ENCODE assay signal across 23 cellular contexts in the genomic region with DNA sequence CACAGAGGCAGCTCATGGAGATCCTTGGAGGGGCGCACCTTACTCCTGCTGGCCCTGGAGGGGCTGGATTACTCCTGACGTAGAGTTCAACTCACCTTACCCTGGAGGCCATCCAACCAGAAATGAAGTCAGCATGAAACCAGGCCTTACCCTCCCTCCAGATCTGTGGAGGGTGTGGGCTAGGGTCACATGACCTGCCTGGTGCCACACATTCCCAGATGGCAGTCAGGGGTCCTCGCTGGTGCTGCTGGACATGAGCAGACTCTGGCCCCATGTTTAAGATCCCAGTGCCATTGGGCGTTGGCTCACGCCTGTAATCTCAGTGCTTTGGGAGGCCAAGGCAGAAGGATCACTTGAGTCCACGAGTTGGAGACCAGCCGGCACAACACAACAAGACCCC. TPM values are rescaled to one million over a fixed set of nuclear protein-coding genes. Genes with fewer than 3 reads are reported as not detected.
A peak's percentile ranks its signal among the peaks of the same experiment; 100 is the strongest.
DNase-seq lines count a peak whose midpoint lies in the region; ATAC-seq, FAIRE-seq and TF ChIP-seq lines count a peak whose summit lies in the region.
"Had no signal": no experiment of that assay in that cellular context is flagged by ENCODE, and none has a peak within 500 bp of the region (broad histone marks: within the 10 kb centered on the region; RNA-seq: fewer than 3 reads in every experiment).

No MANE protein-coding gene starts in this region.

- intact Hi-C loops in GM12878 (cut with micrococcal nuclease; ENCODE audit: unreplicated experiment), result no loop called here

- H3K27me3 Mint-ChIP-seq in mesothelial cell of epicardium (ENCODE audit: low read depth), result no peaks in the 10 kb centered on the region
- H3K27me3 Mint-ChIP-seq: CD8-positive, alpha-beta memory T cell had no signal

- BruUV-seq in GM12878 (replicated peaks; lab: Mats Ljungman, UMichigan), result no TSS peak

- H3K4me2 ChIP-seq in DND-41 (ENCODE audit: insufficient read depth, low read length) (peak overlapping the region; percentile 43; the same call in 1 of the 2 replicates), GM12878 (ENCODE audit: control insufficient read depth, insufficient read depth) (no peak overlapping the region)

- H3K9ac ChIP-seq in DND-41 (ENCODE audit: low read depth, low read length) (no peak overlapping the region), GM12878 (ENCODE audit: control insufficient read depth, insufficient read depth, low read length) (no peak overlapping the region)
- H3K9ac ChIP-seq: GM23248 had no signal

- H4K20me1 ChIP-seq in DND-41 (ENCODE audit: insufficient read depth, low read length) (peaks cover 73% of the 10 kb centered on the region), GM12878 (ENCODE audit: control insufficient read depth, insufficient read depth) (no peaks in the 10 kb centered on the region)

- RAD21 ChIA-PET in GM12878 (lab: Charles Lee; ENCODE audit: unreplicated experiment), result no interaction called here

- H3K36me3 Mint-ChIP-seq in mesothelial cell of epicardium, result no peaks in the 10 kb centered on the region
- peaks cover 24 to 25% of the 10 kb centered on the region in 2 donors for H3K36me3 Mint-ChIP-seq in activated naive CD4-positive, alpha-beta T cell treated with anti-CD3 and anti-CD28 coated beads, Interleukin-2, amount 50 U/mL, for 72 hours

- SMC1A ChIA-PET in GM12878 (lab: Charles Lee; ENCODE audit: uncharacterized antibody, unreplicated experiment), result no interaction called here

- POLR2A ChIA-PET in GM12878 (lab: Charles Lee), result no interaction called here
- POLR2A ChIA-PET in GM10248 (lab: Yijun Ruan, JAX), result no interaction called here

- no peak for FAIRE-seq in GM12878 (lab: Jason Lieb, UNC)
- FAIRE-seq: D721Med, HepG2 had no signal

- H3K27me3 ChIP-seq in DND-41 (ENCODE audit: insufficient read depth, low read length, poor library complexity) (no peaks in the 10 kb centered on the region), GM12878 (replicated peaks in 1 of 2; ENCODE audit: control insufficient read depth in 2 of 2, insufficient read depth in 2 of 2, low read length in 1 of 2) (no peaks in the 10 kb centered on the region)
- H3K27me3 ChIP-seq: MG63 had no signal

- H3K4me3 ChIP-seq in DND-41 (ENCODE audit: low read depth in 1 of 2, low read length in 2 of 2), result no peak overlapping the region
- H3K4me3 ChIP-seq in GM12878, result no peak overlapping the region
- H3K4me3 ChIP-seq: GM23248, MG63 had no signal

- peaks cover 36% of the 10 kb centered on the region for H3K4me1 ChIP-seq in DND-41 (ENCODE audit: insufficient read depth, low read length)
- peaks cover 5% of the 10 kb centered on the region for H3K4me1 ChIP-seq in GM12878 (ENCODE audit: control insufficient read depth, insufficient read depth, low read length)

- CTCF ChIA-PET in GM12878 (lab: Yijun Ruan, JAX) (no interaction called here), GM10248 (lab: Yijun Ruan, JAX) (no interaction called here)

- no peaks in the 10 kb centered on the region for H3K9me3 Mint-ChIP-seq in mesothelial cell of epicardium
- H3K9me3 Mint-ChIP-seq in activated naive CD4-positive, alpha-beta T cell treated with anti-CD3 and anti-CD28 coated beads, Interleukin-2, amount 50 U/mL, for 72 hours, result no peaks in the 10 kb centered on the region

- DNase-seq in DND-41 (no peak), GM12878 (ENCODE audit: low read depth, low spot score) (no peak), mesothelial cell of epicardium (ENCODE audit: low spot score in 2 of 2, unreplicated experiment in 2 of 2) (no peak), DMS53 (lab: John Stamatoyannopoulos, UW) (no peak), GM10248 (ENCODE audit: extremely low spot score) (no peak), NCI-H187 (lab: John Stamatoyannopoulos, UW) (no peak)
- no peak for DNase-seq in activated naive CD4-positive, alpha-beta T cell treated with anti-CD3 and anti-CD28 coated beads, Interleukin-2, amount 50 U/mL, for 72 hours (ENCODE audit: low spot score in 2 of 2)
- DNase-seq: C1 segment of cervical spinal cord; CD8-positive, alpha-beta memory T cell; DMS79; GM23248; Karpas-422; MG63; NCI-H1048; NCI-H1436; NCI-H2029 treated with DMSO at 0.1 percent for 48 hours; NCI-H2171; NCI-H526; SW 1271 had no signal

- H3K79me2 ChIP-seq in DND-41 (ENCODE audit: insufficient read depth, low read length) (peaks cover 79% of the 10 kb centered on the region), GM12878 (ENCODE audit: control insufficient read depth, insufficient read depth, low read length) (peaks cover 37% of the 10 kb centered on the region)

- TF ChIP-seq CTCF in DND-41 (IDR thresholded peaks at IDR 0.05; ENCODE audit: borderline replicate concordance, extremely low read depth, low read length, poor library complexity, severe bottlenecking) (no peak), GM12878 (IDR thresholded peaks at IDR 0.05 in 2 of 3, conservative IDR thresholded peaks at IDR 0.05 in 1 of 3; ENCODE audit: control insufficient read depth in 2 of 3, extremely low read depth in 1 of 3, insufficient read depth in 1 of 3, low read depth in 3 of 3, low read length in 3 of 3) (no peak), mesothelial cell of epicardium (IDR thresholded peaks at IDR 0.05; ENCODE audit: unreplicated experiment) (no peak), GM10248 (IDR thresholded peaks at IDR 0.05; ENCODE audit: control extremely low read depth, extremely low read depth, low read depth, missing control alignments) (no peak)

- H2AFZ ChIP-seq in DND-41 (ENCODE audit: low read depth, low read length) (no peak overlapping the region), GM12878 (ENCODE audit: control insufficient read depth, low read depth, low read length) (no peak overlapping the region)
- H2AFZ ChIP-seq: GM23248 had no signal

- peaks cover 21% of the 10 kb centered on the region for H3K4me1 Mint-ChIP-seq in mesothelial cell of epicardium

- TF ChIP-seq EP300 in Ishikawa (IDR thresholded peaks at IDR 0.05; ENCODE audit: borderline replicate concordance), result no peak
- no peak for TF ChIP-seq EP300 in GM12878 (IDR thresholded peaks at IDR 0.05; ENCODE audit: borderline replicate concordance in 1 of 2, control insufficient read depth in 1 of 2, low read depth in 2 of 2, low read length in 2 of 2)

- H3K4me3 Mint-ChIP-seq in mesothelial cell of epicardium, result no peak overlapping the region
- H3K4me3 Mint-ChIP-seq: CD8-positive, alpha-beta memory T cell had no signal

- TF ChIP-seq RAD21 in Ishikawa (IDR thresholded peaks at IDR 0.05; ENCODE audit: low read depth) (no peak), GM12878 (IDR thresholded peaks at IDR 0.05; ENCODE audit: insufficient read depth, low read depth, low read length) (no peak)

- peaks cover 86% of the 10 kb centered on the region for H3K36me3 ChIP-seq in DND-41 (ENCODE audit: insufficient read depth, low read length)
- H3K36me3 ChIP-seq in GM12878 (ENCODE audit: control insufficient read depth in 2 of 2, insufficient read depth in 2 of 2, low read length in 1 of 2), result peaks cover 0 to 3% of the 10 kb centered on the region in 2 experiments; a peak in 1 of 4 replicates

- ATAC-seq in DND-41 (ENCODE audit: insufficient read depth, low read depth) (no peak), GM12878 (no peak)
- no peak for ATAC-seq in activated naive CD4-positive, alpha-beta T cell treated with anti-CD3 and anti-CD28 coated beads, Interleukin-2, amount 50 U/mL, for 72 hours
- ATAC-seq: HepG2, Right ventricle myocardium inferior had no signal

- TF ChIP-seq POLR2A in GM12878 (IDR thresholded peaks at IDR 0.05; ENCODE audit: low read depth, low read length), result no peak; the same call in 1 of the 2 replicates

- H3K9me3 ChIP-seq in DND-41 (ENCODE audit: insufficient read depth, low read length, severe bottlenecking) (no peaks in the 10 kb centered on the region), GM12878 (replicated peaks; ENCODE audit: control insufficient read depth, insufficient read depth, low read length) (no peaks in the 10 kb centered on the region)
- H3K9me3 ChIP-seq: MG63 had no signal

- peak overlapping the region; percentile 12 for H3K27ac Mint-ChIP-seq in mesothelial cell of epicardium
- H3K27ac Mint-ChIP-seq in activated naive CD4-positive, alpha-beta T cell treated with anti-CD3 and anti-CD28 coated beads, Interleukin-2, amount 50 U/mL, for 72 hours, result no peak overlapping the region
- H3K27ac Mint-ChIP-seq: CD8-positive, alpha-beta memory T cell had no signal

- WGBS in GM12878 (ENCODE audit: insufficient coverage, insufficient replicate concordance, low lambda C conversion rate, missing lambda C conversion rate), result 98% methylated on average over 7 of the region's 7 CpGs

- in situ Hi-C loops in GM12878 (cut with MboI), result no loop called here

- H3K27ac ChIP-seq in DND-41 (ENCODE audit: low read length), result no peak overlapping the region
- H3K27ac ChIP-seq in GM12878 (ENCODE audit: control insufficient read depth, insufficient read depth), result no peak overlapping the region
- H3K27ac ChIP-seq: GM23248 had no signal

RNA-seq across cellular contexts. Expression of a gene that starts 4.5 kb away (rescaled TPM):
- total RNA-seq in GM12878 (2013; cell fraction: nucleolus; rRNA removed), result 39.5 and 45.3 TPM in 2 replicates
- total RNA-seq in GM12878 (2014; rRNA removed), result 14.4 and 16.2 TPM in 2 replicates
- 6.7 and 7.3 TPM in 2 replicates for total RNA-seq in GM12878 (2014; rRNA removed; fragmentation: Illumina TruSeq; extraction: Trizol)
- total RNA-seq in GM12878 (2021), result 17.9 and 22.3 TPM in 2 replicates
- polyA plus RNA-seq in GM12878 (2011; ENCODE audit: low read depth), result 1.8 TPM
- polyA plus RNA-seq in GM12878 (2011; rRNA removed), result 4.9 and 6.4 TPM in 2 replicates
- polyA plus RNA-seq in GM12878 (2011; cell fraction: cytosol; rRNA removed), result 9.2 and 14.2 TPM in 2 replicates
- 50.5 and 63.4 TPM in 2 replicates for polyA plus RNA-seq in GM12878 (2011; cell fraction: nucleus; rRNA removed)
- 7.9 and 9.3 TPM in 2 replicates for polyA plus RNA-seq in GM12878 (2012)
- 1.3 and 6.7 TPM in 2 replicates for polyA plus RNA-seq in GM12878 (2014; fragmentation: Illumina TruSeq; extraction: Trizol)
- 1 to 10 TPM; 1.1 TPM for polyA plus RNA-seq in GM12878 (2014; fragmentation: Nextera tagmentation; extraction: Ambion mirVana)
- 21.6 and 28.2 TPM in 2 replicates for polyA plus RNA-seq in GM12878 (2014; rRNA removed)
- polyA plus RNA-seq in GM12878 (2016; fragmentation: Nextera tagmentation; extraction: Ambion mirVana), result 10 to 100 TPM; 18.8 to 20.2 TPM
- polyA minus RNA-seq in GM12878 (2011; rRNA and poly(A)+ RNA removed), result 9.7 and 17.1 TPM in 2 replicates
- polyA minus RNA-seq in GM12878 (2011; cell fraction: cytosol; rRNA and poly(A)+ RNA removed), result 4.8 and 5.9 TPM in 2 replicates
- 22.1 and 38.8 TPM in 2 replicates for polyA minus RNA-seq in GM12878 (2011; cell fraction: nucleus; rRNA and poly(A)+ RNA removed)
- 20.0 to 20.7 TPM (median 20.7 TPM) in 3 replicates for total RNA-seq in mesothelial cell of epicardium
- 10 to 100 TPM; 20.7 to 36.0 TPM for total RNA-seq in activated naive CD4-positive, alpha-beta T cell treated with anti-CD3 and anti-CD28 coated beads, Interleukin-2, amount 50 U/mL, for 72 hours

RNA-seq across cellular contexts. Expression of a gene that starts 4.8 kb away (rescaled TPM):
- 102 and 117 TPM in 2 replicates for total RNA-seq in GM12878 (2013; cell fraction: nucleolus; rRNA removed)
- 21.9 and 22.1 TPM in 2 replicates for total RNA-seq in GM12878 (2014; rRNA removed)
- total RNA-seq in GM12878 (2014; rRNA removed; fragmentation: Illumina TruSeq; extraction: Trizol), result 15.3 and 17.1 TPM in 2 replicates
- 33.0 and 35.4 TPM in 2 replicates for total RNA-seq in GM12878 (2021)
- 19.1 TPM for polyA plus RNA-seq in GM12878 (2011; ENCODE audit: low read depth)
- 11.3 and 11.5 TPM in 2 replicates for polyA plus RNA-seq in GM12878 (2011; rRNA removed)
- 10.0 and 12.0 TPM in 2 replicates for polyA plus RNA-seq in GM12878 (2011; cell fraction: cytosol; rRNA removed)
- 65.9 and 71.0 TPM in 2 replicates for polyA plus RNA-seq in GM12878 (2011; cell fraction: nucleus; rRNA removed)
- polyA plus RNA-seq in GM12878 (2012), result 16.9 and 23.8 TPM in 2 replicates
- polyA plus RNA-seq in GM12878 (2014; fragmentation: Illumina TruSeq; extraction: Trizol), result 7.4 and 18.9 TPM in 2 replicates
- 1 to 10 TPM; 2.9 to 6.0 TPM for polyA plus RNA-seq in GM12878 (2014; fragmentation: Nextera tagmentation; extraction: Ambion mirVana)
- 25.4 and 35.1 TPM in 2 replicates for polyA plus RNA-seq in GM12878 (2014; rRNA removed)
- polyA plus RNA-seq in GM12878 (2016; fragmentation: Nextera tagmentation; extraction: Ambion mirVana), result 10 to 100 TPM; 39.2 to 39.6 TPM
- 40.6 and 78.3 TPM in 2 replicates for polyA minus RNA-seq in GM12878 (2011; rRNA and poly(A)+ RNA removed)
- 10.3 and 13.7 TPM in 2 replicates for polyA minus RNA-seq in GM12878 (2011; cell fraction: cytosol; rRNA and poly(A)+ RNA removed)
- 19.9 and 39.3 TPM in 2 replicates for polyA minus RNA-seq in GM12878 (2011; cell fraction: nucleus; rRNA and poly(A)+ RNA removed)
- 32.6 to 42.4 TPM (median 41.8 TPM) in 3 replicates for total RNA-seq in mesothelial cell of epicardium
- total RNA-seq in activated naive CD4-positive, alpha-beta T cell treated with anti-CD3 and anti-CD28 coated beads, Interleukin-2, amount 50 U/mL, for 72 hours, result 10 to 100 TPM; 52.8 to 63.4 TPM

RNA-seq across cellular contexts. Expression of a gene that starts 33.0 kb away (rescaled TPM):
- 26.3 and 29.9 TPM in 2 replicates for total RNA-seq in GM12878 (2013; cell fraction: nucleolus; rRNA removed)
- total RNA-seq in GM12878 (2014; rRNA removed), result 16.7 and 18.1 TPM in 2 replicates
- total RNA-seq in GM12878 (2014; rRNA removed; fragmentation: Illumina TruSeq; extraction: Trizol), result 16.5 and 16.9 TPM in 2 replicates
- 13.2 and 13.8 TPM in 2 replicates for total RNA-seq in GM12878 (2021)
- polyA plus RNA-seq in GM12878 (2011; ENCODE audit: low read depth), result 16.6 TPM
- 31.1 and 38.1 TPM in 2 replicates for polyA plus RNA-seq in GM12878 (2011; rRNA removed)
- 18.4 and 21.1 TPM in 2 replicates for polyA plus RNA-seq in GM12878 (2011; cell fraction: cytosol; rRNA removed)
- polyA plus RNA-seq in GM12878 (2011; cell fraction: nucleus; rRNA removed), result 19.4 and 23.3 TPM in 2 replicates
- 20.8 and 20.9 TPM in 2 replicates for polyA plus RNA-seq in GM12878 (2012)
- 18.9 and 22.1 TPM in 2 replicates for polyA plus RNA-seq in GM12878 (2014; fragmentation: Illumina TruSeq; extraction: Trizol)
- 10 to 100 TPM in 1 of 2 experiments, 1 to 10 TPM in 1; 6.5 to 11.3 TPM for polyA plus RNA-seq in GM12878 (2014; fragmentation: Nextera tagmentation; extraction: Ambion mirVana)
- 27.1 and 31.4 TPM in 2 replicates for polyA plus RNA-seq in GM12878 (2014; rRNA removed)
- polyA plus RNA-seq in GM12878 (2016; fragmentation: Nextera tagmentation; extraction: Ambion mirVana), result 10 to 100 TPM; 20.2 to 20.9 TPM
- polyA minus RNA-seq in GM12878 (2011; rRNA and poly(A)+ RNA removed), result 11.4 and 12.3 TPM in 2 replicates
- polyA minus RNA-seq in GM12878 (2011; cell fraction: cytosol; rRNA and poly(A)+ RNA removed), result 5.4 and 5.9 TPM in 2 replicates
- 12.5 and 13.5 TPM in 2 replicates for polyA minus RNA-seq in GM12878 (2011; cell fraction: nucleus; rRNA and poly(A)+ RNA removed)
- 17.2 to 18.4 TPM (median 17.7 TPM) in 3 replicates for total RNA-seq in mesothelial cell of epicardium
- 10 to 100 TPM in 1 of 2 donors, 1 to 10 TPM in 1; 9.1 to 10.4 TPM for total RNA-seq in activated naive CD4-positive, alpha-beta T cell treated with anti-CD3 and anti-CD28 coated beads, Interleukin-2, amount 50 U/mL, for 72 hours

RNA-seq across cellular contexts. Expression of a gene that starts 33.8 kb away (rescaled TPM):
- 241 and 252 TPM in 2 replicates for total RNA-seq in GM12878 (2013; cell fraction: nucleolus; rRNA removed)
- 53.8 and 53.9 TPM in 2 replicates for total RNA-seq in GM12878 (2014; rRNA removed)
- total RNA-seq in GM12878 (2014; rRNA removed; fragmentation: Illumina TruSeq; extraction: Trizol), result 32.4 and 39.7 TPM in 2 replicates
- 94.3 and 95.7 TPM in 2 replicates for total RNA-seq in GM12878 (2021)
- polyA plus RNA-seq in GM12878 (2011; ENCODE audit: low read depth), result 28.0 TPM
- polyA plus RNA-seq in GM12878 (2011; rRNA removed), result 42.3 and 45.3 TPM in 2 replicates
- 53.3 and 76.7 TPM in 2 replicates for polyA plus RNA-seq in GM12878 (2011; cell fraction: cytosol; rRNA removed)
- 140 and 149 TPM in 2 replicates for polyA plus RNA-seq in GM12878 (2011; cell fraction: nucleus; rRNA removed)
- polyA plus RNA-seq in GM12878 (2012), result 42.7 and 46.1 TPM in 2 replicates
- polyA plus RNA-seq in GM12878 (2014; fragmentation: Illumina TruSeq; extraction: Trizol), result 34.3 and 39.3 TPM in 2 replicates
- 1 to 10 TPM; 6.1 to 8.8 TPM for polyA plus RNA-seq in GM12878 (2014; fragmentation: Nextera tagmentation; extraction: Ambion mirVana)
- polyA plus RNA-seq in GM12878 (2014; rRNA removed), result 48.6 and 54.6 TPM in 2 replicates
- polyA plus RNA-seq in GM12878 (2016; fragmentation: Nextera tagmentation; extraction: Ambion mirVana), result 10 to 100 TPM; 54.5 to 64.6 TPM
- 54.7 and 88.0 TPM in 2 replicates for polyA minus RNA-seq in GM12878 (2011; rRNA and poly(A)+ RNA removed)
- polyA minus RNA-seq in GM12878 (2011; cell fraction: cytosol; rRNA and poly(A)+ RNA removed), result 58.8 and 74.2 TPM in 2 replicates
- 94.2 and 133 TPM in 2 replicates for polyA minus RNA-seq in GM12878 (2011; cell fraction: nucleus; rRNA and poly(A)+ RNA removed)
- total RNA-seq in mesothelial cell of epicardium, result 138 to 150 TPM (median 139 TPM) in 3 replicates
- total RNA-seq in activated naive CD4-positive, alpha-beta T cell treated with anti-CD3 and anti-CD28 coated beads, Interleukin-2, amount 50 U/mL, for 72 hours, result 100 to 1,000 TPM; 105 to 119 TPM
